1 cellular context compared by ENCODE assay signal in genomic region chr5:68379275-68380026, GRCh38.
TF ChIP-seq lines count a peak whose summit lies in the region.

No MANE protein-coding gene starts in this region.

TF ChIP-seq in K562, 482 proteins besides CTCF, POLR2A, EP300 and RAD21 (continued from another document):
- TF ChIP-seq RERE (CRISPR knock-in tag; IDR thresholded peaks at IDR 0.05; ENCODE audit: borderline replicate concordance) (no peak), ZNF561 (CRISPR knock-in tag; conservative IDR thresholded peaks at IDR 0.05) (no peak), ZNF584 (CRISPR knock-in tag; IDR thresholded peaks at IDR 0.05; ENCODE audit: low read depth) (no peak), ADNP (tag; IDR thresholded peaks at IDR 0.05) (peak; percentile 71; the same call in 1 of the 2 replicates), NONO (IDR thresholded peaks at IDR 0.05; ENCODE audit: low read depth in 2 of 2, low read length in 1 of 2) (no peak), CHD4 (IDR thresholded peaks at IDR 0.05; ENCODE audit: insufficient read depth, insufficient replicate concordance, low read depth, low read length, poor library complexity, severe bottlenecking) (peak; percentile 84), ETV1 (tag; conservative IDR thresholded peaks at IDR 0.05; ENCODE audit: low read depth) (no peak), KDM5B (IDR thresholded peaks at IDR 0.05; ENCODE audit: insufficient replicate concordance, low read depth, low read length) (no peak), ZNF764 (CRISPR knock-in tag; IDR thresholded peaks at IDR 0.05; ENCODE audit: low read depth) (no peak), JUND (IDR thresholded peaks at IDR 0.05; ENCODE audit: borderline replicate concordance, low read depth, low read length) (no peak), JUND (tag; IDR thresholded peaks at IDR 0.05; ENCODE audit: borderline replicate concordance, low read depth, low read length) (0 out of 3 replicates have a peak, but pooled peaks have one; percentile 3), RCOR1 (IDR thresholded peaks at IDR 0.05; ENCODE audit: borderline replicate concordance in 1 of 2, low read depth in 2 of 2, low read length in 2 of 2) (peak in 1 of 2 experiments; percentile 44; a peak in 1 of 4 replicates), ZNF398 (CRISPR knock-in tag; IDR thresholded peaks at IDR 0.05) (no peak), GTF3C2 (IDR thresholded peaks at IDR 0.05; ENCODE audit: borderline replicate concordance, extremely low read depth, insufficient read length) (no peak), SRF (CRISPR knock-in tag; IDR thresholded peaks at IDR 0.05) (no peak), HIVEP1 (CRISPR knock-in tag; IDR thresholded peaks at IDR 0.05) (no peak), MAZ (CRISPR knock-in tag; conservative IDR thresholded peaks at IDR 0.05 in 1 of 2, IDR thresholded peaks at IDR 0.05 in 1 of 2) (no peak), BCOR (IDR thresholded peaks at IDR 0.05) (peak; percentile 95), ZHX1 (conservative IDR thresholded peaks at IDR 0.05; ENCODE audit: low read length) (no peak), CBX3 (IDR thresholded peaks at IDR 0.05; ENCODE audit: borderline replicate concordance in 1 of 2, low read length in 2 of 2) (0 out of 3 replicates have a peak, but pooled peaks of 1 of the 2 experiments have one; percentile 49), PHF20 (IDR thresholded peaks at IDR 0.05; ENCODE audit: partially characterized antibody) (peak; percentile 52), ATF6 (CRISPR knock-in tag; IDR thresholded peaks at IDR 0.05) (no peak), KDM1A (IDR thresholded peaks at IDR 0.05) (peak; percentile 80 to 87), HDAC2 (IDR thresholded peaks at IDR 0.05) (peak; percentile 71; the same call in 1 of the 2 replicates), RFX7 (CRISPR knock-in tag; IDR thresholded peaks at IDR 0.05) (no peak), EWSR1 (IDR thresholded peaks at IDR 0.05; ENCODE audit: borderline replicate concordance, low read depth, partially characterized antibody) (no peak)
